In the genomic region with DNA sequence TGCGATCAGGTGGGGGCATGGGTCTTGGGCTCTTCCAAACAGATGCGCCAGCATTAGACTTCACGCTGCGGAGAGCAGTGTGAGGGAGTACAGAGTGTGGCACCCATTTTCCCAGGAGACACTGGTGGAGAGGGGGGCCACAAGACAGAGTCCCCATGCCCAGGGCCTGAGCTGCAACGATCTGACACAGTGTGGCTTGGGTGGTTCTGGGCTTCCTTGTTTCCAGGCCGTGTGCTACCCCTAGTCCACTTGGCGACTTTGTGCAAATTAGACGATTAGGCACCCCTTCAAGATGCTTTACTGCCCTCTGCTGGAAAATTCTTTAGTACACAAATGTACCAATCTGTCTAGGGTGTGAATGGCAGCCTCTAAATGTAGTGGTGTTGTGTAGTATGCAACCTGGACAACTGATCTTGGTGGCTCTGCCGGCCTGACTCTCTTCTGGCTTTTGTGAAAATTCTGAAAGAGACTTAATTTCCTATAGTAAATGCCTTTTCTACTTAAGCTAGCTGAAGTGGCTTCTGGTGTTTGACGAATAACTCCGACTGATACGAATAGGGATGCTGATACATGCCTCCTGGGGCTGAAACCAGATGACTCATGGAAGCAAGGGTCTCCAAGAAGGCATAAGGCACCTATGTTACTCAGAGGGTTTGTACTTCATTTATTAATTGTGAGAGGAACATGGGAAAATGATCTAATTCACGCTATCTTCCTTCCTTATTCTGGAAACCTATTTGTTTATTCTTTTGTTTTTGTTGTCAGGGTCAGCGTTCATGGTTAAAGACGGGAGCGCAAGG, we compare ENCODE assay signal across 8 cellular contexts.
A peak's percentile ranks its signal among the peaks of the same experiment; 100 is the strongest.
DNase-seq lines count a peak whose midpoint lies in the region; ATAC-seq and TF ChIP-seq lines count a peak whose summit lies in the region.

No MANE protein-coding gene starts in this region.

- peaks cover 5% of the 10 kb centered on the region for H3K4me1 Mint-ChIP-seq in CD8-positive, alpha-beta T cell (ENCODE audit: low read depth)
- H3K4me1 Mint-ChIP-seq in GM23338 (peaks cover 34% of the 10 kb centered on the region), osteocyte (ENCODE audit: unreplicated experiment) (peaks cover 14% of the 10 kb centered on the region)

- H3F3A ChIP-seq in GM23338 (replicated peaks; ENCODE audit: low read depth), result no peaks in the 10 kb centered on the region

- no peaks in the 10 kb centered on the region for H3K36me3 Mint-ChIP-seq in CD8-positive, alpha-beta T cell
- no peaks in the 10 kb centered on the region for H3K36me3 Mint-ChIP-seq in GM23338 (ENCODE audit: low read depth)
- no peaks in the 10 kb centered on the region for H3K36me3 Mint-ChIP-seq in osteocyte (ENCODE audit: unreplicated experiment)

- H3K79me2 ChIP-seq in GM23338 (replicated peaks; ENCODE audit: insufficient read depth), result no peaks in the 10 kb centered on the region

- no peaks in the 10 kb centered on the region for H3K9me3 ChIP-seq in CD8-positive, alpha-beta T cell (ENCODE audit: low read length)

- no peak overlapping the region for H3K27ac ChIP-seq in CD8-positive, alpha-beta T cell (ENCODE audit: low read depth, low read length)
- H3K27ac ChIP-seq in GM23338 (ENCODE audit: low read depth), result no peak overlapping the region

- no peaks in the 10 kb centered on the region for H3K9me3 Mint-ChIP-seq in CD8-positive, alpha-beta T cell
- H3K9me3 Mint-ChIP-seq in GM23338 (no peaks in the 10 kb centered on the region), osteocyte (ENCODE audit: unreplicated experiment) (no peaks in the 10 kb centered on the region)

- no peaks in the 10 kb centered on the region for H3K4me1 ChIP-seq in CD8-positive, alpha-beta T cell (ENCODE audit: insufficient read depth, low read length)
- H3K4me1 ChIP-seq in GM23338 (ENCODE audit: insufficient read depth), result peaks cover 19% of the 10 kb centered on the region

- no peaks in the 10 kb centered on the region for H3K9me2 ChIP-seq in GM23338 (ENCODE audit: insufficient read depth)

- POLR2A ChIA-PET in CD8-positive, alpha-beta T cell (lab: Charles Lee), result no interaction called here

- H3K27ac Mint-ChIP-seq in CD8-positive, alpha-beta T cell, result no peak overlapping the region
- H3K27ac Mint-ChIP-seq in GM23338 (peak overlapping the region; percentile 50; the same call in 1 of the 2 replicates), osteocyte (ENCODE audit: unreplicated experiment) (peak overlapping the region; percentile 46)

- H3K4me3 Mint-ChIP-seq in CD8-positive, alpha-beta T cell, result no peak overlapping the region
- no peak overlapping the region for H3K4me3 Mint-ChIP-seq in GM23338
- no peak overlapping the region for H3K4me3 Mint-ChIP-seq in osteocyte (ENCODE audit: unreplicated experiment)

- peak; percentile 49 for ATAC-seq in CD8-positive, alpha-beta T cell
- ATAC-seq in GM23338 (peak; percentile 82), HG03045 (IDR thresholded peaks at IDR 0.05; ENCODE audit: unreplicated experiment) (no peak)

- CTCF ChIA-PET in CD8-positive, alpha-beta T cell (lab: Charles Lee), result interaction anchor here (1.7 kb wide), 1 partner anchor 251 kb away, joined by 13 read pairs; no protein-coding TSS in a partner anchor

- no peak overlapping the region for H3K4me3 ChIP-seq in CD8-positive, alpha-beta T cell (ENCODE audit: low read depth, low read length)
- H3K4me3 ChIP-seq in GM23338, result no peak overlapping the region
- H3K4me3 ChIP-seq in fibroblast of villous mesenchyme (ENCODE audit: low read depth, low read length), result no peak overlapping the region

- intact Hi-C loops in CD8-positive, alpha-beta T cell (cut with DNase I, micrococcal nuclease), result loop anchor here (1.0 to 5.0 kb wide), 4 partner anchors 91 to 920 kb away; no protein-coding TSS in a partner anchor

- H3K36me3 ChIP-seq in CD8-positive, alpha-beta T cell (ENCODE audit: insufficient read depth, low read length), result no peaks in the 10 kb centered on the region
- H3K36me3 ChIP-seq in GM23338 (ENCODE audit: insufficient read depth), result no peaks in the 10 kb centered on the region

- DNase-seq in CD8-positive, alpha-beta T cell, result no peak
- DNase-seq in GM23338 (ENCODE audit: low spot score) (peak; percentile 91), NCI-H2171 treated with DMSO at 0.1 percent for 48 hours (lab: John Stamatoyannopoulos, UW) (peak; percentile 82), UCSD-AML1 (lab: John Stamatoyannopoulos, UW; ENCODE audit: unreplicated experiment) (peak; percentile 62), fibroblast of villous mesenchyme (ENCODE audit: low read depth) (peak; percentile 67), osteocyte (ENCODE audit: extremely low spot score, unreplicated experiment) (no peak), NK-92 (lab: John Stamatoyannopoulos, UW; ENCODE audit: unreplicated experiment) (no peak)

- H2AFZ ChIP-seq in GM23338, result peak overlapping the region; percentile 93

- H3K27me3 Mint-ChIP-seq in CD8-positive, alpha-beta T cell (ENCODE audit: low read depth), result peaks cover 18% of the 10 kb centered on the region
- peaks cover 17% of the 10 kb centered on the region for H3K27me3 Mint-ChIP-seq in GM23338 (ENCODE audit: insufficient read depth, low read depth, poor library complexity)
- H3K27me3 Mint-ChIP-seq in osteocyte (ENCODE audit: unreplicated experiment), result peaks cover 34% of the 10 kb centered on the region

- peak; percentile 37 for TF ChIP-seq CTCF in CD8-positive, alpha-beta T cell (IDR thresholded peaks at IDR 0.05)
- peak; percentile 71 to 82 for TF ChIP-seq CTCF in GM23338 (conservative IDR thresholded peaks at IDR 0.05; ENCODE audit: low read depth in 2 of 2)
- TF ChIP-seq CTCF in fibroblast of villous mesenchyme (IDR thresholded peaks at IDR 0.05; ENCODE audit: insufficient read depth, low read depth, low read length), result peak; percentile 64
- TF ChIP-seq CTCF in osteocyte (IDR thresholded peaks at IDR 0.05), result peak; percentile 69

- H4K20me1 ChIP-seq in GM23338 (replicated peaks; ENCODE audit: insufficient read depth), result no peaks in the 10 kb centered on the region

- H3K4me2 ChIP-seq in GM23338, result no peak overlapping the region

- peaks cover 4% of the 10 kb centered on the region for H3K27me3 ChIP-seq in CD8-positive, alpha-beta T cell (ENCODE audit: insufficient read depth, low read length)
- H3K27me3 ChIP-seq in GM23338 (ENCODE audit: insufficient read depth), result no peaks in the 10 kb centered on the region

TF ChIP-seq in GM23338, 12 proteins besides CTCF, POLR2A, EP300 and RAD21 (continues in another document):
- TF ChIP-seq, protein P1, sequence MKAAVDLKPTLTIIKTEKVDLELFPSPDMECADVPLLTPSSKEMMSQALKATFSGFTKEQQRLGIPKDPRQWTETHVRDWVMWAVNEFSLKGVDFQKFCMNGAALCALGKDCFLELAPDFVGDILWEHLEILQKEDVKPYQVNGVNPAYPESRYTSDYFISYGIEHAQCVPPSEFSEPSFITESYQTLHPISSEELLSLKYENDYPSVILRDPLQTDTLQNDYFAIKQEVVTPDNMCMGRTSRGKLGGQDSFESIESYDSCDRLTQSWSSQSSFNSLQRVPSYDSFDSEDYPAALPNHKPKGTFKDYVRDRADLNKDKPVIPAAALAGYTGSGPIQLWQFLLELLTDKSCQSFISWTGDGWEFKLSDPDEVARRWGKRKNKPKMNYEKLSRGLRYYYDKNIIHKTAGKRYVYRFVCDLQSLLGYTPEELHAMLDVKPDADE (IDR thresholded peaks at IDR 0.05), result no peak
- no peak for TF ChIP-seq CREB1 (CRISPR knock-in tag; IDR thresholded peaks at IDR 0.05; ENCODE audit: low read depth)
- no peak for TF ChIP-seq ZNF331 (CRISPR knock-in tag; IDR thresholded peaks at IDR 0.05; ENCODE audit: low read depth)
- no peak for TF ChIP-seq ZNF114 (CRISPR knock-in tag; IDR thresholded peaks at IDR 0.05)
- no peak for TF ChIP-seq EZH2phosphoT487 (IDR thresholded peaks at IDR 0.05; ENCODE audit: unreplicated experiment)
- no peak for TF ChIP-seq STAT1 (IDR thresholded peaks at IDR 0.05; ENCODE audit: unreplicated experiment)
- no peak for TF ChIP-seq JUNB (IDR thresholded peaks at IDR 0.05; ENCODE audit: unreplicated experiment)

Comparison
In these comparisons a context has a peak if more than half of its experiments do, and no peak if none do; other contexts are left out.
1. DNase-seq: peak in GM23338 (single experiment), NCI-H2171 treated with DMSO at 0.1 percent for 48 hours (single experiment), UCSD-AML1 (single experiment) and fibroblast of villous mesenchyme (single experiment); none in CD8-positive, alpha-beta T cell (0 of 7), osteocyte (single experiment) and NK-92 (single experiment).
2. Peak in every context shown above with its lines, with median percentiles within 50 percentile points of each other: CTCF ChIP-seq.